ENCODE assay signal across 32 cellular contexts in genomic region chr2:207224391-207224790, GRCh38. TPM values are rescaled to one million over a fixed set of nuclear protein-coding genes. Genes with fewer than 3 reads are reported as not detected.
DNase-seq lines count a peak whose midpoint lies in the region; ATAC-seq and TF ChIP-seq lines count a peak whose summit lies in the region.
"Had no signal": no experiment of that assay in that cellular context is flagged by ENCODE, and none has a peak within 500 bp of the region (broad histone marks: within the 10 kb centered on the region; RNA-seq: fewer than 3 reads in every experiment).

No MANE protein-coding gene starts in this region.

- WGBS in mesendoderm (ENCODE audit: extremely low coverage, insufficient coverage, low lambda C conversion rate), result no CpG with 5 or more reads among the region's 1 CpG

- H2BK5ac ChIP-seq in mesendoderm (ENCODE audit: low read length), result peak overlapping the region; percentile 57

- no peak overlapping the region for H3K18ac ChIP-seq in mesendoderm (ENCODE audit: low read length)

- peak overlapping the region; percentile 93 for H3K27ac Mint-ChIP-seq in activated CD4-positive, alpha-beta memory T cell treated with anti-CD3 and anti-CD28 coated beads for 36 hours
- no peak overlapping the region for H3K27ac Mint-ChIP-seq in activated CD4-positive, alpha-beta memory T cell treated with anti-CD3 and anti-CD28 coated beads, Interleukin-2, amount 10 ng/mL, durations not matched to agents 7 days and 5 days
- no peak overlapping the region for H3K27ac Mint-ChIP-seq in GM23338
- no peak overlapping the region for H3K27ac Mint-ChIP-seq in Caco-2 (ENCODE audit: unreplicated experiment)
- H3K27ac Mint-ChIP-seq: HFFc6, IgD-negative memory B cell had no signal

- H2BK15ac ChIP-seq in mesendoderm (replicated peaks; ENCODE audit: low read depth), result peak overlapping the region; percentile 15

- H3K56ac ChIP-seq in mesendoderm (ENCODE audit: low read length), result no peak overlapping the region

- H3K4ac ChIP-seq in mesendoderm (ENCODE audit: low read depth, low read length), result no peak overlapping the region

- H3F3A ChIP-seq in GM23338 (replicated peaks; ENCODE audit: low read depth) (peaks cover 5% of the 10 kb centered on the region), PC-3 (ENCODE audit: low read length, unreplicated experiment) (no peaks in the 10 kb centered on the region)

- BruUV-seq in PC-3 (replicated peaks; lab: Mats Ljungman, UMichigan) (no TSS peak), Caco-2 (replicated peaks; lab: Mats Ljungman, UMichigan) (no TSS peak)

- H3K4me3 ChIP-seq in GM23338, result no peak overlapping the region
- no peak overlapping the region for H3K4me3 ChIP-seq in ascending aorta
- H3K4me3 ChIP-seq in mesendoderm (ENCODE audit: low read length), result no peak overlapping the region
- H3K4me3 ChIP-seq in PC-3 (ENCODE audit: low read length), result no peak overlapping the region
- no peak overlapping the region for H3K4me3 ChIP-seq in Caco-2 (ENCODE audit: low read depth, low read length)
- H3K4me3 ChIP-seq: body of pancreas, esophagus muscularis mucosa, heart right ventricle, mucosa of descending colon, pancreas, skin epidermis, stomach, thyroid gland, vagina had no signal

- H3K9ac ChIP-seq in mesendoderm (ENCODE audit: low read length) (no peak overlapping the region), PC-3 (ENCODE audit: low read length) (no peak overlapping the region)

- H4K20me1 ChIP-seq in GM23338 (replicated peaks; ENCODE audit: insufficient read depth) (no peaks in the 10 kb centered on the region), PC-3 (ENCODE audit: low read length) (no peaks in the 10 kb centered on the region)

- H3K27ac ChIP-seq in GM23338 (ENCODE audit: low read depth) (no peak overlapping the region), ascending aorta (peak overlapping the region; percentile 7 to 36), mesendoderm (ENCODE audit: low read depth, low read length) (no peak overlapping the region), PC-3 (ENCODE audit: low read length) (no peak overlapping the region)
- H3K27ac ChIP-seq: body of pancreas, C4-2B, pancreas, skin epidermis, stomach, thyroid gland, vagina had no signal

- H3K4me2 ChIP-seq in GM23338 (no peak overlapping the region), mesendoderm (ENCODE audit: low read length) (no peak overlapping the region), PC-3 (ENCODE audit: low read length) (no peak overlapping the region)

- peaks cover 3% of the 10 kb centered on the region for H3K27me3 Mint-ChIP-seq in activated CD4-positive, alpha-beta memory T cell treated with anti-CD3 and anti-CD28 coated beads for 36 hours
- H3K27me3 Mint-ChIP-seq in activated CD4-positive, alpha-beta memory T cell treated with anti-CD3 and anti-CD28 coated beads, Interleukin-2, amount 10 ng/mL, durations not matched to agents 7 days and 5 days, result peaks cover 6% of the 10 kb centered on the region
- peaks cover 16% of the 10 kb centered on the region for H3K27me3 Mint-ChIP-seq in GM23338 (ENCODE audit: insufficient read depth, low read depth, poor library complexity)
- peaks cover 17% of the 10 kb centered on the region for H3K27me3 Mint-ChIP-seq in Caco-2 (ENCODE audit: insufficient read depth, unreplicated experiment)

- ATAC-seq in GM23338 (no peak), PC-3 (no peak)
- ATAC-seq: activated CD4-positive, CD25-positive, alpha-beta regulatory T cell treated with anti-CD3 and anti-CD28 coated beads, Interleukin-2, amount 50 U/mL, for 24 hours; body of pancreas; heart right ventricle; mucosa of descending colon; pancreas had no signal

- H3K27me3 ChIP-seq in GM23338 (ENCODE audit: insufficient read depth) (no peaks in the 10 kb centered on the region), ascending aorta (no peaks in the 10 kb centered on the region), mesendoderm (ENCODE audit: insufficient read depth, low read length, poor library complexity) (no peaks in the 10 kb centered on the region), PC-3 (ENCODE audit: low read length) (no peaks in the 10 kb centered on the region), Caco-2 (replicated peaks; ENCODE audit: control insufficient read depth, insufficient read depth, low read length) (no peaks in the 10 kb centered on the region)
- H3K27me3 ChIP-seq: body of pancreas, esophagus muscularis mucosa, heart right ventricle, pancreas, stomach, thyroid gland, vagina had no signal

- H3K79me2 ChIP-seq in GM23338 (replicated peaks; ENCODE audit: insufficient read depth), result no peaks in the 10 kb centered on the region
- H3K79me2 ChIP-seq in mesendoderm (ENCODE audit: control insufficient read depth, insufficient read depth, low read length), result no peaks in the 10 kb centered on the region
- no peaks in the 10 kb centered on the region for H3K79me2 ChIP-seq in PC-3 (ENCODE audit: low read length)

- H3K23ac ChIP-seq in mesendoderm (ENCODE audit: low read length), result no peak overlapping the region

- H3K36me3 Mint-ChIP-seq in activated CD4-positive, alpha-beta memory T cell treated with anti-CD3 and anti-CD28 coated beads for 36 hours, result no peaks in the 10 kb centered on the region
- H3K36me3 Mint-ChIP-seq in activated CD4-positive, alpha-beta memory T cell treated with anti-CD3 and anti-CD28 coated beads, Interleukin-2, amount 10 ng/mL, durations not matched to agents 7 days and 5 days (ENCODE audit: low read depth), result no peaks in the 10 kb centered on the region
- H3K36me3 Mint-ChIP-seq in GM23338 (ENCODE audit: low read depth) (no peaks in the 10 kb centered on the region), Caco-2 (ENCODE audit: insufficient read depth, unreplicated experiment) (no peaks in the 10 kb centered on the region)

- H3K9me3 Mint-ChIP-seq in activated CD4-positive, alpha-beta memory T cell treated with anti-CD3 and anti-CD28 coated beads for 36 hours, result no peaks in the 10 kb centered on the region
- no peaks in the 10 kb centered on the region for H3K9me3 Mint-ChIP-seq in activated CD4-positive, alpha-beta memory T cell treated with anti-CD3 and anti-CD28 coated beads, Interleukin-2, amount 10 ng/mL, durations not matched to agents 7 days and 5 days
- H3K9me3 Mint-ChIP-seq in GM23338 (no peaks in the 10 kb centered on the region), Caco-2 (ENCODE audit: unreplicated experiment) (peaks cover 3% of the 10 kb centered on the region)
- H3K9me3 Mint-ChIP-seq: HFFc6, IgD-negative memory B cell, nephron progenitor cell had no signal

- DNase-seq in activated CD4-positive, alpha-beta memory T cell treated with anti-CD3 and anti-CD28 coated beads for 36 hours, result no peak
- no peak for DNase-seq in activated CD4-positive, alpha-beta memory T cell treated with anti-CD3 and anti-CD28 coated beads, Interleukin-2, amount 10 ng/mL, durations not matched to agents 7 days and 5 days
- no peak for DNase-seq in GM23338 (ENCODE audit: low spot score)
- DNase-seq in ascending aorta (ENCODE audit: low spot score in 2 of 2), result no peak
- no peak for DNase-seq in mesendoderm
- DNase-seq in PC-3, result no peak
- DNase-seq in pons (ENCODE audit: low spot score), result no peak
- DNase-seq in Caco-2, result no peak
- DNase-seq: body of pancreas, Calu3, DMS79 treated with DMSO at 0.1 percent for 48 hours, foreskin fibroblast, GF-D8, GOT3, heart right ventricle, HFFc6, kidney, mucosa of descending colon, MV-4-11, NCI-H1436 treated with DMSO at 0.1 percent for 48 hours, NCI-H748 treated with DMSO at 0.1 percent for 48 hours, nephron progenitor cell, pancreas, SIG-M5, stomach, thyroid gland had no signal

- POLR2A ChIA-PET in activated CD4-positive, alpha-beta memory T cell treated with anti-CD3 and anti-CD28 coated beads for 36 hours (lab: Charles Lee), result interaction anchor here (0.9 to 3.7 kb wide), 5 partner anchors 26 to 151 kb away, joined by 3 to 18 read pairs (median 3); partner anchors contain the start of gene KLF7
- POLR2A ChIA-PET in activated CD4-positive, alpha-beta memory T cell treated with anti-CD3 and anti-CD28 coated beads, Interleukin-2, amount 10 ng/mL, durations not matched to agents 7 days and 5 days (lab: Charles Lee), result interaction anchor here (0.8 kb wide), 1 partner anchor 15 kb away, joined by 3 read pairs; no protein-coding TSS in a partner anchor
- POLR2A ChIA-PET in PC-3 (lab: Charles Lee; ENCODE audit: unreplicated experiment), result no interaction called here
- POLR2A ChIA-PET in Caco-2 (lab: Charles Lee), result no interaction called here

- H2AFZ ChIP-seq in GM23338 (0 out of 2 replicates have a peak overlapping the region, but pooled peaks have one; percentile 54), PC-3 (ENCODE audit: low read length) (no peak overlapping the region)

- CTCF ChIA-PET in activated CD4-positive, alpha-beta memory T cell treated with anti-CD3 and anti-CD28 coated beads for 36 hours (lab: Charles Lee), result interaction anchor here (0.7 kb wide), 1 partner anchor 58 kb away, joined by 4 read pairs; no protein-coding TSS in a partner anchor
- CTCF ChIA-PET in activated CD4-positive, alpha-beta memory T cell treated with anti-CD3 and anti-CD28 coated beads, Interleukin-2, amount 10 ng/mL, durations not matched to agents 7 days and 5 days (lab: Charles Lee), result interaction anchor here (0.6 kb wide), 1 partner anchor 279 kb away, joined by 3 read pairs; no protein-coding TSS in a partner anchor
- CTCF ChIA-PET in PC-3 (lab: Charles Lee), result no interaction called here
- CTCF ChIA-PET in Caco-2 (lab: Charles Lee), result no interaction called here

- TF ChIP-seq CTCF in GM23338 (conservative IDR thresholded peaks at IDR 0.05; ENCODE audit: low read depth in 2 of 2) (no peak), ascending aorta (IDR thresholded peaks at IDR 0.05) (no peak), PC-3 (conservative IDR thresholded peaks at IDR 0.05; ENCODE audit: low read depth, low read length) (no peak), Caco-2 (IDR thresholded peaks at IDR 0.05; ENCODE audit: insufficient read depth in 1 of 2, low read depth in 1 of 2, low read length in 1 of 2, severe bottlenecking in 1 of 2, unreplicated experiment in 1 of 2) (no peak)

- no peaks in the 10 kb centered on the region for H3K9me3 ChIP-seq in ascending aorta
- H3K9me3 ChIP-seq in PC-3 (ENCODE audit: low read length), result no peaks in the 10 kb centered on the region
- no peaks in the 10 kb centered on the region for H3K9me3 ChIP-seq in Caco-2
- H3K9me3 ChIP-seq: body of pancreas, esophagus muscularis mucosa, heart right ventricle, mucosa of descending colon, pancreas, stomach, thyroid gland, vagina had no signal

- intact Hi-C loops in activated CD4-positive, alpha-beta memory T cell treated with anti-CD3 and anti-CD28 coated beads for 36 hours (cut with micrococcal nuclease), result loop anchor here (2.0 to 10.0 kb wide), 6 partner anchors 40 to 240 kb away; no protein-coding TSS in a partner anchor
- intact Hi-C loops in ascending aorta (cut with DNase I), result no loop called here
- intact Hi-C loops in PC-3 (cut with micrococcal nuclease), result loop anchor here (5.0 kb wide), 2 partner anchors 108 to 248 kb away; no protein-coding TSS in a partner anchor
- intact Hi-C loops in Caco-2 (cut with micrococcal nuclease; ENCODE audit: unreplicated experiment), result no loop called here

- H2AK5ac ChIP-seq in mesendoderm (ENCODE audit: low read length), result peak overlapping the region; percentile 90

- H3K4me1 Mint-ChIP-seq in activated CD4-positive, alpha-beta memory T cell treated with anti-CD3 and anti-CD28 coated beads for 36 hours (ENCODE audit: low read depth), result peaks cover 48% of the 10 kb centered on the region
- H3K4me1 Mint-ChIP-seq in activated CD4-positive, alpha-beta memory T cell treated with anti-CD3 and anti-CD28 coated beads, Interleukin-2, amount 10 ng/mL, durations not matched to agents 7 days and 5 days, result peaks cover 37% of the 10 kb centered on the region
- H3K4me1 Mint-ChIP-seq in GM23338, result peaks cover 62% of the 10 kb centered on the region
- no peaks in the 10 kb centered on the region for H3K4me1 Mint-ChIP-seq in Caco-2 (ENCODE audit: low read depth, unreplicated experiment)

- H3K79me1 ChIP-seq in mesendoderm (ENCODE audit: low read length), result no peaks in the 10 kb centered on the region

- H3K4me1 ChIP-seq in GM23338 (ENCODE audit: insufficient read depth) (peaks cover 49% of the 10 kb centered on the region), ascending aorta (peaks cover 5 to 7% of the 10 kb centered on the region in 2 donors), mesendoderm (ENCODE audit: control insufficient read depth, low read depth, low read length) (peaks cover 33% of the 10 kb centered on the region), PC-3 (ENCODE audit: insufficient read depth, low read length) (peaks cover 24% of the 10 kb centered on the region), Caco-2 (no peaks in the 10 kb centered on the region)
- H3K4me1 ChIP-seq: body of pancreas, pancreas had no signal

- peak overlapping the region; percentile 65 for H2BK120ac ChIP-seq in mesendoderm (ENCODE audit: low read depth, low read length)

- H3K9me2 ChIP-seq in GM23338 (ENCODE audit: insufficient read depth), result no peaks in the 10 kb centered on the region
- H3K9me2 ChIP-seq in PC-3 (replicated peaks; ENCODE audit: low read length), result no peaks in the 10 kb centered on the region

- H4K8ac ChIP-seq in mesendoderm (ENCODE audit: low read depth, low read length), result no peak overlapping the region

- H4K5ac ChIP-seq in mesendoderm (ENCODE audit: low read length), result peak overlapping the region; percentile 5

- H3K4me3 Mint-ChIP-seq in activated CD4-positive, alpha-beta memory T cell treated with anti-CD3 and anti-CD28 coated beads for 36 hours, result no peak overlapping the region
- no peak overlapping the region for H3K4me3 Mint-ChIP-seq in activated CD4-positive, alpha-beta memory T cell treated with anti-CD3 and anti-CD28 coated beads, Interleukin-2, amount 10 ng/mL, durations not matched to agents 7 days and 5 days
- H3K4me3 Mint-ChIP-seq in GM23338 (no peak overlapping the region), Caco-2 (ENCODE audit: unreplicated experiment) (no peak overlapping the region)
- H3K4me3 Mint-ChIP-seq: HFFc6, nephron progenitor cell had no signal

- H3K36me3 ChIP-seq in GM23338 (ENCODE audit: insufficient read depth) (no peaks in the 10 kb centered on the region), ascending aorta (no peaks in the 10 kb centered on the region), mesendoderm (ENCODE audit: control insufficient read depth, insufficient read depth, low read length) (no peaks in the 10 kb centered on the region), PC-3 (ENCODE audit: low read depth, low read length) (no peaks in the 10 kb centered on the region), Caco-2 (ENCODE audit: control insufficient read depth, insufficient read depth, low read length) (no peaks in the 10 kb centered on the region)
- H3K36me3 ChIP-seq: esophagus muscularis mucosa, heart right ventricle, pancreas, stomach, thyroid gland, vagina had no signal

RNA-seq across cellular contexts. Expression of gene KLF7, which starts 58.6 kb away (rescaled TPM):
- total RNA-seq in activated CD4-positive, alpha-beta memory T cell treated with anti-CD3 and anti-CD28 coated beads for 36 hours, result 10 to 100 TPM; 24.1 to 29.5 TPM
- total RNA-seq in activated CD4-positive, alpha-beta memory T cell treated with anti-CD3 and anti-CD28 coated beads, Interleukin-2, amount 10 ng/mL, durations not matched to agents 7 days and 5 days, result 10 to 100 TPM; 28.3 to 31.4 TPM
- 11.1 and 15.4 TPM in 2 replicates for total RNA-seq in GM23338 (2014; rRNA removed; shearing (Covaris generic))
- 5.7 and 7.6 TPM in 2 replicates for polyA plus RNA-seq in GM23338 (2016; fragmentation: Nextera tagmentation; extraction: Ambion mirVana)
- 17.0 TPM for total RNA-seq in ascending aorta
- 44.5 TPM for polyA plus RNA-seq in mesendoderm (2013, experiment 1 of 2)
- polyA plus RNA-seq in mesendoderm (2013, experiment 2 of 2), result 41.8 TPM
- total RNA-seq in PC-3 (2014; rRNA removed), result 4.0 and 5.6 TPM in 2 replicates
- total RNA-seq in Caco-2 (2022), result 0.36 and 1.2 TPM in 2 replicates

Comparison
In these comparisons a context has a peak if more than half of its experiments do, and no peak if none do; other contexts are left out.
1. H3K27ac ChIP-seq: peak in ascending aorta (2 of 2); none in GM23338 (single experiment), mesendoderm (single experiment) and PC-3 (single experiment).
2. CTCF ChIA-PET loops: an anchor here in activated CD4-positive, alpha-beta memory T cell treated with anti-CD3 and anti-CD28 coated beads for 36 hours (0.7 kb wide) and activated CD4-positive, alpha-beta memory T cell treated with anti-CD3 and anti-CD28 coated beads, Interleukin-2, amount 10 ng/mL, durations not matched to agents 7 days and 5 days (0.6 kb wide); none called in PC-3 and Caco-2.
3. POLR2A ChIA-PET loops: an anchor here in activated CD4-positive, alpha-beta memory T cell treated with anti-CD3 and anti-CD28 coated beads for 36 hours (0.9 to 3.7 kb wide) and activated CD4-positive, alpha-beta memory T cell treated with anti-CD3 and anti-CD28 coated beads, Interleukin-2, amount 10 ng/mL, durations not matched to agents 7 days and 5 days (0.8 kb wide); none called in PC-3 and Caco-2.
4. intact Hi-C loops: an anchor here in activated CD4-positive, alpha-beta memory T cell treated with anti-CD3 and anti-CD28 coated beads for 36 hours (2.0 to 10.0 kb wide) and PC-3 (5.0 kb wide); none called in ascending aorta and Caco-2.